ENCODE assay signal across 21 cellular contexts in genomic region chr17:57391857-57392256, GRCh38.
"Had no signal": no experiment of that assay in that cellular context is flagged by ENCODE, and none has a peak within 500 bp of the region (broad histone marks: within the 10 kb centered on the region; RNA-seq: fewer than 3 reads in every experiment).

No MANE protein-coding gene starts in this region.

- DNase-seq: central memory CD4-positive, alpha-beta T cell; effector memory CD4-positive, alpha-beta T cell; gastrocnemius medialis; heart right ventricle; hypothalamus; immature natural killer cell; left ventricle myocardium inferior; mesenchymal stem cell; naive thymus-derived CD4-positive, alpha-beta T cell; posterior cingulate gyrus; sigmoid colon; stimulated activated CD4-positive, alpha-beta T cell treated with anti-CD3 and anti-CD28 coated beads, Interleukin-15, amount 100 ng/mL, for 24 hours; stimulated activated CD4-positive, alpha-beta T cell treated with anti-CD3 and anti-CD28 coated beads, Interleukin-1b, Interleukin-23, amount 100 ng/mL, for 48 hours; stimulated activated CD4-positive, alpha-beta T cell treated with anti-CD3 and anti-CD28 coated beads, Interleukin-4, amount 100 ng/mL, for 24 hours; testis had no signal

- H3K36me3 ChIP-seq: esophagus muscularis mucosa, gastrocnemius medialis, neutrophil, sigmoid colon had no signal

- H3K9me3 ChIP-seq: gastrocnemius medialis, neutrophil, testis had no signal

- H3K27me3 ChIP-seq: esophagus muscularis mucosa, gastrocnemius medialis, heart right ventricle, neutrophil, sigmoid colon, testis, tibial nerve had no signal

- FAIRE-seq: keratinocyte had no signal

- H3K27ac ChIP-seq: epithelial cell of prostate, esophagus muscularis mucosa, gastrocnemius medialis, heart right ventricle, left ventricle myocardium inferior, neutrophil, sigmoid colon, testis, tibial nerve had no signal

- H3K4me3 ChIP-seq: esophagus muscularis mucosa, gastrocnemius medialis, heart right ventricle, left ventricle myocardium inferior, lung, sigmoid colon, testis, tibial nerve had no signal

- H3K4me1 ChIP-seq: esophagus muscularis mucosa had no signal
